Comparison of ENCODE assay signal across 9 cellular contexts in genomic region chr2:174334781-174335604, GRCh38. TPM values are rescaled to one million over a fixed set of nuclear protein-coding genes. Genes with fewer than 3 reads are reported as not detected.
DNase-seq lines count a peak whose midpoint lies in the region; ATAC-seq and FAIRE-seq lines count a peak whose summit lies in the region.
"Had no signal": no experiment of that assay in that cellular context is flagged by ENCODE, and none has a peak within 500 bp of the region (broad histone marks: within the 10 kb centered on the region; RNA-seq: fewer than 3 reads in every experiment).

TSS of gene SP9 (plus strand) at chr2:174334954. CDS start at chr2:174335093, 139 bp downstream.

- CTCF ChIA-PET in activated naive CD4-positive, alpha-beta T cell treated with anti-CD3 and anti-CD28 coated beads, Interleukin-2, amount 10 ng/mL, durations not matched to agents 7 days and 5 days (lab: Charles Lee): no interaction called here

- peaks cover 2% of the 10 kb centered on the region for H3K36me3 Mint-ChIP-seq in activated naive CD4-positive, alpha-beta T cell treated with anti-CD3 and anti-CD28 coated beads, Interleukin-2, amount 10 ng/mL, durations not matched to agents 7 days and 5 days

- H3K27ac Mint-ChIP-seq in activated naive CD4-positive, alpha-beta T cell treated with anti-CD3 and anti-CD28 coated beads, Interleukin-2, amount 10 ng/mL, durations not matched to agents 7 days and 5 days: peak within 1 kb of the TSS; percentile 86

- H3K4me3 Mint-ChIP-seq in activated naive CD4-positive, alpha-beta T cell treated with anti-CD3 and anti-CD28 coated beads, Interleukin-2, amount 10 ng/mL, durations not matched to agents 7 days and 5 days: peak within 1 kb of the TSS; percentile 55

- DNase-seq in NCI-H1436 (lab: John Stamatoyannopoulos, UW): peak; percentile 69
- DNase-seq in NCI-H1436 treated with DMSO at 0.1 percent for 48 hours (lab: John Stamatoyannopoulos, UW): no peak
- DNase-seq in NCI-H128 (lab: John Stamatoyannopoulos, UW; ENCODE audit: unreplicated experiment): peak; percentile 57
- DNase-seq in activated naive CD4-positive, alpha-beta T cell treated with anti-CD3 and anti-CD28 coated beads, Interleukin-2, amount 10 ng/mL, durations not matched to agents 7 days and 5 days: no peak
- DNase-seq in iPS-NIHi7 (ENCODE audit: extremely low spot score): peak; percentile 95
- no peak for DNase-seq in urothelium cell line (ENCODE audit: low spot score)
- no peak for DNase-seq in left lobe of liver (ENCODE audit: low spot score)

- no peak for FAIRE-seq in urothelium cell line (lab: Jason Lieb, UNC)
- FAIRE-seq: A204.1 had no signal

- H3K27me3 Mint-ChIP-seq in activated naive CD4-positive, alpha-beta T cell treated with anti-CD3 and anti-CD28 coated beads, Interleukin-2, amount 10 ng/mL, durations not matched to agents 7 days and 5 days: peaks cover 96% of the 10 kb centered on the region

- ATAC-seq in left lobe of liver: no peak
- no peak for ATAC-seq in GM18867 (IDR thresholded peaks at IDR 0.05; ENCODE audit: unreplicated experiment)

- H3K4me1 Mint-ChIP-seq in activated naive CD4-positive, alpha-beta T cell treated with anti-CD3 and anti-CD28 coated beads, Interleukin-2, amount 10 ng/mL, durations not matched to agents 7 days and 5 days: peaks cover 40% of the 10 kb centered on the region

- no peaks in the 10 kb centered on the region for H3K9me3 Mint-ChIP-seq in activated naive CD4-positive, alpha-beta T cell treated with anti-CD3 and anti-CD28 coated beads, Interleukin-2, amount 10 ng/mL, durations not matched to agents 7 days and 5 days

RNA-seq across cellular contexts. Expression of gene SP9, which starts in this region (rescaled TPM):
- total RNA-seq in left lobe of liver: not detected

Comparison
In these comparisons a context has a peak if more than half of its experiments do, and no peak if none do; other contexts are left out.
1. DNase-seq: peak in NCI-H1436 (single experiment), NCI-H128 (single experiment) and iPS-NIHi7 (single experiment); none in NCI-H1436 treated with DMSO at 0.1 percent for 48 hours (single experiment), activated naive CD4-positive, alpha-beta T cell treated with anti-CD3 and anti-CD28 coated beads, Interleukin-2, amount 10 ng/mL, durations not matched to agents 7 days and 5 days (single experiment), urothelium cell line (single experiment) and left lobe of liver (single experiment).